ENCODE assay signal across 13 cellular contexts in the genomic region with DNA sequence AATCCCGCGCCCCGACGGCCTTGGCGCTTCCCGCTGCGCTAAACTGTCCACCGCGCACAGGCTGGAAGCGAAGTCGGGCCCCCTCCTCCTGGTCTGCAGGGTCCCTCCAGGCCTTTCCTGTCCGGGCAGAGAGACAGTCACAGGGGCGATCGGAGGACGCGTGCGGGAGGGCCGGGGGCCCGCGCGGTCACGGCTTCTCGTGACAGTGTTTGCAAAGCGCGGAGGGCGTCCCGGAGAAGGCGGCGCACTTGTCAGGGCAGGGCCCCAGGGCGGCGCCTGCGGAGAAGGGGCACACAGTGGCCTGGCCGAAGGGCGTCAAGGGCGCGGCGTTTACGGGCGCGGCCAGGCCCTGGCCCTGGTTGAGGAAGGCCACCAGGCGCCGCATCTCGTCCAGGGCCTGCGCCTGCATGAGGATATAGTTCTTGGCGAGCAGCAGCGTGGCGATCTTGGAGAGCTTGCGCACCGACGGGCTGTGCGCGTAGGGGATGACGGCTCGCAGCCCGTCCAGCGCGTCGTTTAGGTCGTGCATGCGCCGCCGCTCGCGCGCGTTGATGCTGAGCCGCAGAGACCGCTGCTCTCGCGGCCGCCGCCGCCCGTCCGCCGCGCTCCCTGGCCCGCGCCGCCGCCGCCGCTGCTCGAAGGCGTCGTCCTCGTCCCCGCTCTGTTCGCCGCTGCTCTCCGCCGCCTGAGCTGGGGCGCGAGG. TPM values are rescaled to one million over a fixed set of nuclear protein-coding genes. Genes with fewer than 3 reads are reported as not detected.
DNase-seq lines count a peak whose midpoint lies in the region; ATAC-seq lines count a peak whose summit lies in the region.
"Had no signal": no experiment of that assay in that cellular context is flagged by ENCODE, and none has a peak within 500 bp of the region (broad histone marks: within the 10 kb centered on the region; RNA-seq: fewer than 3 reads in every experiment).

No MANE protein-coding gene starts in this region.

- peak in 2 of 3 experiments; percentile 67 to 79 for DNase-seq in NCI-H1417 (lab: John Stamatoyannopoulos, UW)
- DNase-seq in NCI-H1417 treated with DMSO at 0.1 percent for 48 hours (lab: John Stamatoyannopoulos, UW) = no peak
- no peak for DNase-seq in central memory CD8-positive, alpha-beta T cell (ENCODE audit: low spot score in 2 of 2)
- no peak for DNase-seq in naive thymus-derived CD4-positive, alpha-beta T cell
- no peak for DNase-seq in GM03348 (ENCODE audit: low spot score)
- DNase-seq: activated CD4-positive, alpha-beta T cell treated with anti-CD3 and anti-CD28 coated beads for 4 hours; amniotic stem cell; SIG-M5 had no signal

- H3K27ac Mint-ChIP-seq in central memory CD8-positive, alpha-beta T cell (ENCODE audit: low read depth) = peak overlapping the region; percentile 13
- peak overlapping the region in 1 of 9 donors; percentile 18 for H3K27ac Mint-ChIP-seq in naive thymus-derived CD4-positive, alpha-beta T cell

- H3K36me3 Mint-ChIP-seq in central memory CD8-positive, alpha-beta T cell (ENCODE audit: insufficient read depth) = peaks cover 21% of the 10 kb centered on the region
- H3K36me3 Mint-ChIP-seq in naive thymus-derived CD4-positive, alpha-beta T cell = no peaks in the 10 kb centered on the region

- H3K4me1 ChIP-seq in HUES48 (ENCODE audit: control insufficient read depth, insufficient read depth, low read length) = peaks cover 22% of the 10 kb centered on the region
- H3K4me1 ChIP-seq in naive thymus-derived CD4-positive, alpha-beta T cell (ENCODE audit: control insufficient read depth in 2 of 2, insufficient read depth in 2 of 2, low read length in 2 of 2) = peaks cover 11 to 37% of the 10 kb centered on the region in 2 donors

- peak overlapping the region; percentile 50; the same call in 1 of the 2 replicates for H3K4me3 ChIP-seq in HUES48 (ENCODE audit: low read depth, low read length)
- no peak overlapping the region for H3K4me3 ChIP-seq in naive thymus-derived CD4-positive, alpha-beta T cell (ENCODE audit: low read length)

- POLR2A ChIA-PET in naive thymus-derived CD4-positive, alpha-beta T cell (lab: Charles Lee) = interaction anchor here (0.6 kb wide), 1 partner anchor 48 kb away, joined by 3 read pairs; no protein-coding TSS in a partner anchor

- no peak for ATAC-seq in central memory CD8-positive, alpha-beta T cell (replicated peaks; ENCODE audit: extremely low read depth, poor library complexity, severe bottlenecking)
- no peak for ATAC-seq in naive thymus-derived CD4-positive, alpha-beta T cell
- no peak for ATAC-seq in HG03135 (IDR thresholded peaks at IDR 0.05; ENCODE audit: unreplicated experiment)
- ATAC-seq in GM21526 (IDR thresholded peaks at IDR 0.05; ENCODE audit: low FRiP score, unreplicated experiment) = no peak

- peaks cover 25% of the 10 kb centered on the region for H3K4me1 Mint-ChIP-seq in central memory CD8-positive, alpha-beta T cell
- H3K4me1 Mint-ChIP-seq in naive thymus-derived CD4-positive, alpha-beta T cell = peaks cover 4 to 34% (median 22%) of the 10 kb centered on the region in 7 donors

- H3K4me3 Mint-ChIP-seq in central memory CD8-positive, alpha-beta T cell = peak overlapping the region; percentile 25
- H3K4me3 Mint-ChIP-seq in naive thymus-derived CD4-positive, alpha-beta T cell = peak overlapping the region in 7 of 10 donors; percentile 25 to 91 (median 42)

- no peak overlapping the region for H3K27ac ChIP-seq in HUES48 (ENCODE audit: low read depth, low read length)
- no peak overlapping the region for H3K27ac ChIP-seq in naive thymus-derived CD4-positive, alpha-beta T cell (ENCODE audit: low read depth, low read length)
- H3K27ac ChIP-seq: 22Rv1 had no signal

- H3K36me3 ChIP-seq in HUES48 (ENCODE audit: control insufficient read depth, insufficient read depth, low read length) = no peaks in the 10 kb centered on the region
- H3K36me3 ChIP-seq in naive thymus-derived CD4-positive, alpha-beta T cell (ENCODE audit: control insufficient read depth in 2 of 3, insufficient read depth in 3 of 3, low read length in 3 of 3) = no peaks in the 10 kb centered on the region

- intact Hi-C loops in naive thymus-derived CD4-positive, alpha-beta T cell (cut with micrococcal nuclease) = loop anchor here (2.0 to 5.0 kb wide), 4 partner anchors 89 to 204 kb away; a partner anchor contains a TSS

- CTCF ChIA-PET in naive thymus-derived CD4-positive, alpha-beta T cell (lab: Charles Lee) = no interaction called here

- H3K9me3 Mint-ChIP-seq in central memory CD8-positive, alpha-beta T cell = no peaks in the 10 kb centered on the region
- peaks cover 0 to 6% (median 0%) of the 10 kb centered on the region in 11 donors for H3K9me3 Mint-ChIP-seq in naive thymus-derived CD4-positive, alpha-beta T cell

- peaks cover 94% of the 10 kb centered on the region for H3K27me3 ChIP-seq in HUES48 (ENCODE audit: control insufficient read depth, insufficient read depth, low read length)
- peaks cover 19 to 26% of the 10 kb centered on the region in 2 donors for H3K27me3 ChIP-seq in naive thymus-derived CD4-positive, alpha-beta T cell (ENCODE audit: control insufficient read depth in 2 of 2, insufficient read depth in 2 of 2, low read length in 2 of 2)

- H3K27me3 Mint-ChIP-seq in central memory CD8-positive, alpha-beta T cell = peaks cover 50% of the 10 kb centered on the region
- H3K27me3 Mint-ChIP-seq in naive thymus-derived CD4-positive, alpha-beta T cell = peaks cover 36 to 75% (median 50%) of the 10 kb centered on the region in 5 donors

- no peaks in the 10 kb centered on the region for H3K9me3 ChIP-seq in HUES48 (ENCODE audit: control insufficient read depth, insufficient read depth, low read length)
- no peaks in the 10 kb centered on the region for H3K9me3 ChIP-seq in naive thymus-derived CD4-positive, alpha-beta T cell (ENCODE audit: control insufficient read depth in 2 of 3, low read length in 3 of 3)

- no peak overlapping the region for H3K9ac ChIP-seq in HUES48 (ENCODE audit: low read depth, low read length)

RNA-seq across cellular contexts. Expression of a gene that starts 0.8 kb away (rescaled TPM):
- not detected for total RNA-seq in naive thymus-derived CD4-positive, alpha-beta T cell
- not detected for polyA plus RNA-seq in naive thymus-derived CD4-positive, alpha-beta T cell
- total RNA-seq: epithelial cell of proximal tubule had no signal

RNA-seq across cellular contexts. Expression of a gene that starts 53.5 kb away (rescaled TPM):
- 10 to 100 TPM in 1 of 5 experiments, 1 to 10 TPM in 4; 3.4 to 12.6 (median 5.6) TPM for total RNA-seq in naive thymus-derived CD4-positive, alpha-beta T cell
- under 1 TPM; 0.44 to 0.63 TPM for polyA plus RNA-seq in naive thymus-derived CD4-positive, alpha-beta T cell

Comparison
In these comparisons a context has a peak if more than half of its experiments do, and no peak if none do; other contexts are left out.
1. DNase-seq: peak in NCI-H1417 (2 of 3); none in NCI-H1417 treated with DMSO at 0.1 percent for 48 hours (single experiment), central memory CD8-positive, alpha-beta T cell (0 of 2), naive thymus-derived CD4-positive, alpha-beta T cell (0 of 9) and GM03348 (single experiment).